In the genomic region with DNA sequence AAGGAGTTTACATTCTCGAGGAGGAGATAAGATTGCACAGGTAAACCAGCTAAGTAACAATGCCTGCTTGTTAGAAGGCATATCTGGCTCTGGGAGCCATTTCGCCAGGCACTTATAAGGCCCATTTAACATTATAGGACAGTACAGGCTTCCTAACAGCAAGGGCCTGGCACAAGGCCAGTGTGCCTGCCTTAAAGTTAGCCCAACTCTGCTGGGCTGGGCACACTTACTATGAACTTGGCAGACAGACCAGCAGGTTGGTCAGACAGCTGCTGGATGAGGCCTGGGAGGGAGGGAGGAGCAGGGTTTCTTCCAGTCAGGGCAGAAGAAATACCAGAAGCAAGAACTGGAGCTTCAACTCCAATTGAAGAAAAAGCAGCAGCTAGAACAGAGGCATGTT, we compare ENCODE assay signal across 11 cellular contexts. TPM values are rescaled to one million over a fixed set of nuclear protein-coding genes. Genes with fewer than 3 reads are reported as not detected.
DNase-seq lines count a peak whose midpoint lies in the region; ATAC-seq and TF ChIP-seq lines count a peak whose summit lies in the region.
"Had no signal": no experiment of that assay in that cellular context is flagged by ENCODE, and none has a peak within 500 bp of the region (broad histone marks: within the 10 kb centered on the region; RNA-seq: fewer than 3 reads in every experiment).

No MANE protein-coding gene starts in this region.

- BruUV-seq in Caco-2 (replicated peaks; lab: Mats Ljungman, UMichigan): no TSS peak

- no peaks in the 10 kb centered on the region for H3K9me3 Mint-ChIP-seq in Caco-2 (ENCODE audit: unreplicated experiment)
- H3K9me3 Mint-ChIP-seq in activated CD4-positive, alpha-beta T cell treated with anti-CD3 and anti-CD28 coated beads, Interleukin-2, amount 10 ng/mL, durations not matched to agents 7 days and 5 days: no peaks in the 10 kb centered on the region

- peak; percentile 58 to 83 (median 77) for ATAC-seq in psoas muscle
- ATAC-seq in HG02763 (IDR thresholded peaks at IDR 0.05; ENCODE audit: unreplicated experiment): no peak

- H3K9me3 ChIP-seq in SJCRH30 (replicated peaks) (no peaks in the 10 kb centered on the region), psoas muscle (no peaks in the 10 kb centered on the region), Caco-2 (no peaks in the 10 kb centered on the region)

- H3K27me3 ChIP-seq in SJCRH30: no peaks in the 10 kb centered on the region
- no peaks in the 10 kb centered on the region for H3K27me3 ChIP-seq in psoas muscle (ENCODE audit: insufficient read depth in 3 of 3, low read length in 2 of 3)
- H3K27me3 ChIP-seq in Caco-2 (replicated peaks; ENCODE audit: control insufficient read depth, insufficient read depth, low read length): no peaks in the 10 kb centered on the region

- H3K27me3 Mint-ChIP-seq in Caco-2 (ENCODE audit: insufficient read depth, unreplicated experiment): no peaks in the 10 kb centered on the region
- H3K27me3 Mint-ChIP-seq in activated CD4-positive, alpha-beta T cell treated with anti-CD3 and anti-CD28 coated beads, Interleukin-2, amount 10 ng/mL, durations not matched to agents 7 days and 5 days: peaks cover 22% of the 10 kb centered on the region

- peaks cover 8% of the 10 kb centered on the region for H3K4me1 Mint-ChIP-seq in Caco-2 (ENCODE audit: low read depth, unreplicated experiment)
- H3K4me1 Mint-ChIP-seq in activated CD4-positive, alpha-beta T cell treated with anti-CD3 and anti-CD28 coated beads, Interleukin-2, amount 10 ng/mL, durations not matched to agents 7 days and 5 days: peaks cover 9% of the 10 kb centered on the region

- H3K36me3 Mint-ChIP-seq in Caco-2 (ENCODE audit: insufficient read depth, unreplicated experiment): peaks cover 10% of the 10 kb centered on the region
- H3K36me3 Mint-ChIP-seq in activated CD4-positive, alpha-beta T cell treated with anti-CD3 and anti-CD28 coated beads, Interleukin-2, amount 10 ng/mL, durations not matched to agents 7 days and 5 days (ENCODE audit: low read depth): peaks cover 2% of the 10 kb centered on the region

- H3K4me1 ChIP-seq in SJCRH30 (no peaks in the 10 kb centered on the region), psoas muscle (peaks cover 21% of the 10 kb centered on the region), Caco-2 (0 out of 2 replicates have a peak, but pooled peaks cover 8% of the 10 kb centered on the region)

- no peak overlapping the region for H3K4me3 ChIP-seq in SJCRH30
- no peak overlapping the region for H3K4me3 ChIP-seq in psoas muscle
- H3K4me3 ChIP-seq in Caco-2 (ENCODE audit: low read depth, low read length): no peak overlapping the region

- POLR2A ChIA-PET in Caco-2 (lab: Charles Lee): no interaction called here
- POLR2A ChIA-PET in activated CD4-positive, alpha-beta T cell treated with anti-CD3 and anti-CD28 coated beads, Interleukin-2, amount 10 ng/mL, durations not matched to agents 7 days and 5 days (lab: Charles Lee): no interaction called here

- DNase-seq in HT1080 (ENCODE audit: low read depth) (peak; percentile 32), SJCRH30 (peak; percentile 44 to 60), glomerular visceral epithelial cell (ENCODE audit: extremely low spot score) (peak; percentile 81), psoas muscle (peak; percentile 45 to 84), Caco-2 (no peak), activated gamma-delta T cell (lab: John Stamatoyannopoulos, UW) (no peak)
- DNase-seq in activated CD4-positive, alpha-beta T cell treated with anti-CD3 and anti-CD28 coated beads, Interleukin-2, amount 10 ng/mL, durations not matched to agents 7 days and 5 days: no peak
- DNase-seq: activated T-cell treated with anti-CD3 and anti-CD28 coated beads, Interleukin-2, amount 50 U/mL, for 48 hours; effector memory CD4-positive, alpha-beta T cell; GF-D8 had no signal

- intact Hi-C loops in psoas muscle (cut with DNase I) (loop anchor here (5.0 to 10.0 kb wide), 4 partner anchors 143 to 360 kb away; no protein-coding TSS in a partner anchor), Caco-2 (cut with micrococcal nuclease; ENCODE audit: unreplicated experiment) (no loop called here)

- H3K27ac ChIP-seq in SJCRH30: no peak overlapping the region
- H3K27ac ChIP-seq in psoas muscle: peak overlapping the region; percentile 48

- H3K36me3 ChIP-seq in SJCRH30: no peaks in the 10 kb centered on the region
- no peaks in the 10 kb centered on the region for H3K36me3 ChIP-seq in psoas muscle (ENCODE audit: insufficient read depth in 1 of 2, low read depth in 1 of 2)
- no peaks in the 10 kb centered on the region for H3K36me3 ChIP-seq in Caco-2 (ENCODE audit: control insufficient read depth, insufficient read depth, low read length)

- WGBS in psoas muscle, 3 donors: 72 to 89% (median 77%) methylated on average over 2 of the region's 2 CpGs

- no peak for TF ChIP-seq CTCF in psoas muscle (IDR thresholded peaks at IDR 0.05)
- TF ChIP-seq CTCF in Caco-2 (IDR thresholded peaks at IDR 0.05; ENCODE audit: insufficient read depth in 1 of 2, low read depth in 1 of 2, low read length in 1 of 2, severe bottlenecking in 1 of 2, unreplicated experiment in 1 of 2): no peak

- no peak overlapping the region for H3K27ac Mint-ChIP-seq in Caco-2 (ENCODE audit: unreplicated experiment)
- H3K27ac Mint-ChIP-seq in activated CD4-positive, alpha-beta T cell treated with anti-CD3 and anti-CD28 coated beads, Interleukin-2, amount 10 ng/mL, durations not matched to agents 7 days and 5 days: no peak overlapping the region

- CTCF ChIA-PET in Caco-2 (lab: Charles Lee): no interaction called here
- CTCF ChIA-PET in activated CD4-positive, alpha-beta T cell treated with anti-CD3 and anti-CD28 coated beads, Interleukin-2, amount 10 ng/mL, durations not matched to agents 7 days and 5 days (lab: Charles Lee): interaction anchor here (0.6 kb wide), 2 partner anchors 73 to 128 kb away, joined by 3 to 6 read pairs; no protein-coding TSS in a partner anchor

- no peak overlapping the region for H3K4me3 Mint-ChIP-seq in Caco-2 (ENCODE audit: unreplicated experiment)
- no peak overlapping the region for H3K4me3 Mint-ChIP-seq in activated CD4-positive, alpha-beta T cell treated with anti-CD3 and anti-CD28 coated beads, Interleukin-2, amount 10 ng/mL, durations not matched to agents 7 days and 5 days

RNA-seq across cellular contexts. Expression of gene CACHD1, which starts 4.7 kb away (rescaled TPM):
- total RNA-seq in HT1080 (2014; rRNA removed; shearing (Covaris generic)): 6.0 and 6.8 TPM in 2 replicates
- 6.0 and 6.6 TPM in 2 replicates for polyA plus RNA-seq in HT1080 (2015; cell fraction: cytosol; rRNA removed)
- 12.1 and 12.5 TPM in 2 replicates for polyA plus RNA-seq in HT1080 (2015; cell fraction: nucleus; rRNA removed)
- 10.6 and 12.1 TPM in 2 replicates for total RNA-seq in SJCRH30 (2014; rRNA removed; shearing (Covaris generic))
- total RNA-seq in psoas muscle: 1 to 10 TPM; 2.1 to 5.8 (median 4.1) TPM
- 1 to 10 TPM; 1.1 to 1.4 (median 1.1) TPM for polyA plus RNA-seq in psoas muscle
- total RNA-seq in Caco-2 (2022): 16.6 and 18.5 TPM in 2 replicates
- under 1 TPM; 0.47 to 0.48 TPM for total RNA-seq in activated CD4-positive, alpha-beta T cell treated with anti-CD3 and anti-CD28 coated beads, Interleukin-2, amount 10 ng/mL, durations not matched to agents 7 days and 5 days

Comparison
In these comparisons a context has a peak if more than half of its experiments do, and no peak if none do; other contexts are left out.
1. DNase-seq: peak in HT1080 (single experiment), SJCRH30 (2 of 2), glomerular visceral epithelial cell (single experiment) and psoas muscle (2 of 2); none in Caco-2 (0 of 2), activated gamma-delta T cell (single experiment) and activated CD4-positive, alpha-beta T cell treated with anti-CD3 and anti-CD28 coated beads, Interleukin-2, amount 10 ng/mL, durations not matched to agents 7 days and 5 days (single experiment).